12 cellular contexts compared by ENCODE assay signal in the genomic region with DNA sequence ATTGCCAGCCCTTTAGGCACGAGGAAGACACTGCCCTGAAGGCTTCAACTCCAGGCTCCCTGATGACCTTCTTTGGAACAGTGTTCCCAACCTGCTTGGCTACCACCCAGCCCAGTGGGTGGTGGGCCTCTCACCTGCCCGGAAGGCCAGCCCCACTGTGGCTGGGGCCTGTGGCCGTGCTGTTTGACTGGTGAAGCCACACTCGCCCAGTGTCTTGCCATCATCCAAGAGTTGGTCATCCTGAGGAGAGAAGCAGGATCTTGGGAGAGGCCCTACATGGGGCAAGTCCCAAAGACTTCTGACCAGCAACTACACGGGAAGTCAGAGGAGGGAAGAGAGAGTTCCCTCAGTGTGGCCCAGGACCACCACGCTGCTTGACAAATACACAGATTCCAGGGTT. TPM values are rescaled to one million over a fixed set of nuclear protein-coding genes. Genes with fewer than 3 reads are reported as not detected.
DNase-seq lines count a peak whose midpoint lies in the region; ATAC-seq and TF ChIP-seq lines count a peak whose summit lies in the region.
"Had no signal": no experiment of that assay in that cellular context is flagged by ENCODE, and none has a peak within 500 bp of the region (broad histone marks: within the 10 kb centered on the region; RNA-seq: fewer than 3 reads in every experiment).

No MANE protein-coding gene starts in this region.

- H3K9me3 ChIP-seq in left ventricle myocardium inferior (replicated peaks) = no peaks in the 10 kb centered on the region
- no peaks in the 10 kb centered on the region for H3K9me3 ChIP-seq in right atrium auricular region

- H3K9me3 Mint-ChIP-seq in activated CD8-positive, alpha-beta T cell treated with anti-CD3 and anti-CD28 coated beads for 36 hours = no peaks in the 10 kb centered on the region
- H3K9me3 Mint-ChIP-seq in immature natural killer cell (no peaks in the 10 kb centered on the region), type B pancreatic cell (no peaks in the 10 kb centered on the region)

- no peak overlapping the region for H2BK120ac ChIP-seq in mesendoderm (ENCODE audit: low read depth, low read length)

- TF ChIP-seq CTCF in left ventricle myocardium inferior (IDR thresholded peaks at IDR 0.05; ENCODE audit: borderline replicate concordance) (no peak), right atrium auricular region (IDR thresholded peaks at IDR 0.05) (no peak), type B pancreatic cell (conservative IDR thresholded peaks at IDR 0.05) (no peak)
- no peak for TF ChIP-seq CTCF in activated CD8-positive, alpha-beta T cell treated with anti-CD3 and anti-CD28 coated beads for 36 hours (IDR thresholded peaks at IDR 0.05)

- H3K56ac ChIP-seq in mesendoderm (ENCODE audit: low read length) = no peak overlapping the region

- no peak overlapping the region for H3K4ac ChIP-seq in mesendoderm (ENCODE audit: low read depth, low read length)

- CTCF ChIA-PET in activated CD8-positive, alpha-beta T cell treated with anti-CD3 and anti-CD28 coated beads for 36 hours (lab: Charles Lee) = interaction anchor here (1.5 to 2.1 kb wide), 3 partner anchors 10 to 64 kb away, joined by 6 to 7 read pairs (median 7); no protein-coding TSS in a partner anchor

- peaks cover 17% of the 10 kb centered on the region for H3K79me2 ChIP-seq in mesendoderm (ENCODE audit: control insufficient read depth, insufficient read depth, low read length)

- no peak overlapping the region for H2AK5ac ChIP-seq in mesendoderm (ENCODE audit: low read length)

- peaks cover 39% of the 10 kb centered on the region for H3K36me3 Mint-ChIP-seq in activated CD8-positive, alpha-beta T cell treated with anti-CD3 and anti-CD28 coated beads for 36 hours (ENCODE audit: low read depth)
- peaks cover 3 to 19% (median 4%) of the 10 kb centered on the region in 3 donors for H3K36me3 Mint-ChIP-seq in immature natural killer cell
- peaks cover 10% of the 10 kb centered on the region for H3K36me3 Mint-ChIP-seq in type B pancreatic cell

- H2BK5ac ChIP-seq in mesendoderm (ENCODE audit: low read length) = no peak overlapping the region

- WGBS in mesendoderm (ENCODE audit: extremely low coverage, insufficient coverage, low lambda C conversion rate) = no CpG with 5 or more reads among the region's 6 CpGs

- POLR2A ChIA-PET in activated CD8-positive, alpha-beta T cell treated with anti-CD3 and anti-CD28 coated beads for 36 hours (lab: Charles Lee) = interaction anchor here (1.0 to 8.7 kb wide), 6 partner anchors 8 to 93 kb away, joined by 3 to 80 read pairs (median 7); partner anchors contain the start of genes KCTD5 and SRRM2

- peak overlapping the region; percentile 100 for H3K4me3 ChIP-seq in left ventricle myocardium inferior
- H3K4me3 ChIP-seq in right atrium auricular region = no peak overlapping the region
- H3K4me3 ChIP-seq in mesendoderm (ENCODE audit: low read length) = no peak overlapping the region

- no peak overlapping the region for H3K23ac ChIP-seq in mesendoderm (ENCODE audit: low read length)

- peaks cover 11% of the 10 kb centered on the region for H3K79me1 ChIP-seq in mesendoderm (ENCODE audit: low read length)

- no peak overlapping the region for H2BK15ac ChIP-seq in mesendoderm (replicated peaks; ENCODE audit: low read depth)

- H3K4me3 Mint-ChIP-seq in activated CD8-positive, alpha-beta T cell treated with anti-CD3 and anti-CD28 coated beads for 36 hours = peak overlapping the region; percentile 90
- H3K4me3 Mint-ChIP-seq in immature natural killer cell (peak overlapping the region; percentile 44 to 93 (median 88)), type B pancreatic cell (peak overlapping the region; percentile 97)

- no peaks in the 10 kb centered on the region for H3K27me3 ChIP-seq in left ventricle myocardium inferior (ENCODE audit: low read depth)
- H3K27me3 ChIP-seq in right atrium auricular region = no peaks in the 10 kb centered on the region
- H3K27me3 ChIP-seq in mesendoderm (ENCODE audit: insufficient read depth, low read length, poor library complexity) = no peaks in the 10 kb centered on the region

- no peak overlapping the region for H3K27ac ChIP-seq in left ventricle myocardium inferior (replicated peaks)
- H3K27ac ChIP-seq in right atrium auricular region = no peak overlapping the region
- H3K27ac ChIP-seq in mesendoderm (ENCODE audit: low read depth, low read length) = no peak overlapping the region

- ATAC-seq in activated CD8-positive, alpha-beta T cell treated with anti-CD3 and anti-CD28 coated beads for 36 hours = no peak
- no peak for ATAC-seq in GM21737 (IDR thresholded peaks at IDR 0.05; ENCODE audit: unreplicated experiment)
- ATAC-seq: sciatic nerve had no signal

- no peaks in the 10 kb centered on the region for H3K27me3 Mint-ChIP-seq in activated CD8-positive, alpha-beta T cell treated with anti-CD3 and anti-CD28 coated beads for 36 hours
- H3K27me3 Mint-ChIP-seq in immature natural killer cell (ENCODE audit: low read depth in 3 of 3) = peaks cover 11 to 23% (median 18%) of the 10 kb centered on the region in 3 donors
- peaks cover 3% of the 10 kb centered on the region for H3K27me3 Mint-ChIP-seq in type B pancreatic cell

- peaks cover 26% of the 10 kb centered on the region for H3K4me1 Mint-ChIP-seq in activated CD8-positive, alpha-beta T cell treated with anti-CD3 and anti-CD28 coated beads for 36 hours (ENCODE audit: low read depth)
- H3K4me1 Mint-ChIP-seq in immature natural killer cell (peaks cover 39 to 58% of the 10 kb centered on the region in 2 donors), type B pancreatic cell (ENCODE audit: unreplicated experiment) (peaks cover 18% of the 10 kb centered on the region)

- no peak overlapping the region for H4K5ac ChIP-seq in mesendoderm (ENCODE audit: low read length)

- H4K8ac ChIP-seq in mesendoderm (ENCODE audit: low read depth, low read length) = no peak overlapping the region

- peak overlapping the region; percentile 60 for H3K27ac Mint-ChIP-seq in activated CD8-positive, alpha-beta T cell treated with anti-CD3 and anti-CD28 coated beads for 36 hours
- H3K27ac Mint-ChIP-seq in immature natural killer cell (peak overlapping the region; percentile 16 to 96 (median 59)), type B pancreatic cell (no peak overlapping the region)

- intact Hi-C loops in left ventricle myocardium inferior (cut with micrococcal nuclease) = no loop called here
- intact Hi-C loops in activated CD8-positive, alpha-beta T cell treated with anti-CD3 and anti-CD28 coated beads for 36 hours (cut with micrococcal nuclease) = no loop called here

- DNase-seq in left ventricle myocardium inferior (no peak), right atrium auricular region (ENCODE audit: low spot score) (no peak), immature natural killer cell (no peak), type B pancreatic cell (ENCODE audit: extremely low spot score, unreplicated experiment) (no peak), mesendoderm (no peak), ecto neural progenitor cell (ENCODE audit: low spot score) (no peak)
- no peak for DNase-seq in activated CD8-positive, alpha-beta T cell treated with anti-CD3 and anti-CD28 coated beads for 36 hours
- DNase-seq: activated CD8-positive, alpha-beta memory T cell treated with anti-CD3 and anti-CD28 coated beads, Interleukin-2, amount 50 U/mL, for 48 hours; NCI-H1436 treated with DMSO at 0.1 percent for 48 hours had no signal

- H3K36me3 ChIP-seq in left ventricle myocardium inferior (peaks cover 49% of the 10 kb centered on the region), right atrium auricular region (peaks cover 27% of the 10 kb centered on the region), mesendoderm (ENCODE audit: control insufficient read depth, insufficient read depth, low read length) (peaks cover 12% of the 10 kb centered on the region)

- H3K4me1 ChIP-seq in left ventricle myocardium inferior = peaks cover 63% of the 10 kb centered on the region
- peaks cover 3 to 37% of the 10 kb centered on the region in 2 donors for H3K4me1 ChIP-seq in right atrium auricular region
- peaks cover 4% of the 10 kb centered on the region for H3K4me1 ChIP-seq in mesendoderm (ENCODE audit: control insufficient read depth, low read depth, low read length)

- H3K4me2 ChIP-seq in mesendoderm (ENCODE audit: low read length) = no peak overlapping the region

- H3K18ac ChIP-seq in mesendoderm (ENCODE audit: low read length) = no peak overlapping the region

- no peak overlapping the region for H3K9ac ChIP-seq in mesendoderm (ENCODE audit: low read length)

RNA-seq across cellular contexts. Expression of gene ELOB, which starts 1.8 kb away (rescaled TPM):
- 304 TPM for total RNA-seq in left ventricle myocardium inferior
- 100 to 1,000 TPM; 408 to 856 TPM for total RNA-seq in right atrium auricular region
- 100 to 1,000 TPM; 174 to 178 TPM for total RNA-seq in activated CD8-positive, alpha-beta T cell treated with anti-CD3 and anti-CD28 coated beads for 36 hours
- 100 to 1,000 TPM; 252 to 523 (median 328) TPM for polyA plus RNA-seq in immature natural killer cell
- total RNA-seq in type B pancreatic cell (ENCODE audit: low replicate concordance) = 237 and 243 TPM in 2 replicates
- 125 TPM for polyA plus RNA-seq in mesendoderm (2013, experiment 1 of 2)
- 126 TPM for polyA plus RNA-seq in mesendoderm (2013, experiment 2 of 2)

RNA-seq across cellular contexts. Expression of gene PRSS33, which starts 12.0 kb away (rescaled TPM):
- total RNA-seq in left ventricle myocardium inferior = not detected
- total RNA-seq in right atrium auricular region = not detected
- under 1 TPM in 1 of 2 experiments, not detected in 1; 0.29 TPM for total RNA-seq in activated CD8-positive, alpha-beta T cell treated with anti-CD3 and anti-CD28 coated beads for 36 hours
- 1 to 10 TPM in 2 of 3 donors, not detected in 1; 1.1 to 4.0 TPM for polyA plus RNA-seq in immature natural killer cell
- 0.39 and 2.4 TPM in 2 replicates for total RNA-seq in type B pancreatic cell (ENCODE audit: low replicate concordance)
- not detected for polyA plus RNA-seq in mesendoderm (2013, experiment 1 of 2)
- not detected for polyA plus RNA-seq in mesendoderm (2013, experiment 2 of 2)
- total RNA-seq: dermis microvascular lymphatic vessel endothelial cell, sciatic nerve had no signal

RNA-seq across cellular contexts. Expression of gene SRRM2, which starts 22.9 kb away (rescaled TPM):
- total RNA-seq in left ventricle myocardium inferior (251 TPM), right atrium auricular region (100 to 1,000 TPM; 118 to 174 TPM), type B pancreatic cell (ENCODE audit: low replicate concordance) (620 and 749 TPM in 2 replicates)
- 100 to 1,000 TPM; 518 to 561 TPM for total RNA-seq in activated CD8-positive, alpha-beta T cell treated with anti-CD3 and anti-CD28 coated beads for 36 hours
- 100 to 1,000 TPM in 1 of 3 donors, 10 to 100 TPM in 2; 11.5 to 113 (median 24.2) TPM for polyA plus RNA-seq in immature natural killer cell
- 539 TPM for polyA plus RNA-seq in mesendoderm (2013, experiment 1 of 2)
- polyA plus RNA-seq in mesendoderm (2013, experiment 2 of 2) = 505 TPM

RNA-seq across cellular contexts. Expression of gene PRSS41, which starts 23.0 kb away (rescaled TPM):
- total RNA-seq in left ventricle myocardium inferior (not detected), right atrium auricular region (not detected), type B pancreatic cell (ENCODE audit: low replicate concordance) (not detected in 2 replicates)
- not detected for total RNA-seq in activated CD8-positive, alpha-beta T cell treated with anti-CD3 and anti-CD28 coated beads for 36 hours
- not detected for polyA plus RNA-seq in immature natural killer cell
- polyA plus RNA-seq in mesendoderm (2013, experiment 1 of 2) = not detected
- not detected for polyA plus RNA-seq in mesendoderm (2013, experiment 2 of 2)
- total RNA-seq: dermis microvascular lymphatic vessel endothelial cell, sciatic nerve had no signal

RNA-seq across cellular contexts. Expression of gene PRSS21, which starts 41.7 kb away (rescaled TPM):
- total RNA-seq in left ventricle myocardium inferior (not detected), right atrium auricular region (not detected), type B pancreatic cell (ENCODE audit: low replicate concordance) (not detected in 2 replicates)
- total RNA-seq in activated CD8-positive, alpha-beta T cell treated with anti-CD3 and anti-CD28 coated beads for 36 hours = 10 to 100 TPM; 11.3 to 12.5 TPM
- 10 to 100 TPM in 1 of 3 donors, 1 to 10 TPM in 2; 3.1 to 11.0 (median 6.8) TPM for polyA plus RNA-seq in immature natural killer cell
- polyA plus RNA-seq in mesendoderm (2013, experiment 1 of 2) = 0.53 TPM
- 0.62 TPM for polyA plus RNA-seq in mesendoderm (2013, experiment 2 of 2)
